22 cellular contexts compared by ENCODE assay signal in the genomic region with DNA sequence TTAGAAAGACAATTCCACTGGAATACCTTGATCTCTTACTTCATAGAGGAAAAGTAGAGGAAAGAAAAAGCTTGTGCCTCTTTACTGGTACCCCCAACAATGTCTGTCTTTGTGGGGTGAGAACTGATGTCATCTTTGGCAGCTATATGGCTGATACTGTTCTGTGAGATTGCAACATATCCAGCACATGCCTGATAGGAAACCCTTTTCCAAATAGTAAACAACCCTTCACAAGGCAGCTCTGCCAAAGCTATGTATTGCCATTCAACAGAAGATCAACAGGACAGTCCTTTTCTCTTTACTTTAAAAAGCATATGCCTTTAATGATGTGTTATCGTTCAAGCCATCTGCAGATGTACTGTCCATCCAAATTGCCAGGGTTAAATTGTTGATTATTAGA.
"Had no signal": no experiment of that assay in that cellular context is flagged by ENCODE, and none has a peak within 500 bp of the region (broad histone marks: within the 10 kb centered on the region; RNA-seq: fewer than 3 reads in every experiment).

No MANE protein-coding gene starts in this region.

- H3K4me3 Mint-ChIP-seq: activated CD4-positive, alpha-beta memory T cell treated with anti-CD3 and anti-CD28 coated beads for 36 hours; activated CD8-positive, alpha-beta memory T cell treated with anti-CD3 and anti-CD28 coated beads, Interleukin-2, amount 10 ng/mL, durations not matched to agents 7 days and 5 days; activated naive CD8-positive, alpha-beta T cell treated with anti-CD3 and anti-CD28 coated beads for 36 hours; central memory CD8-positive, alpha-beta T cell; dendritic cell treated with granulocyte-macrophage colony-stimulating factor and Interleukin-4, amounts not matched to agents 40 ng/mL and 50 ng/mL, for 4 days; effector memory CD8-positive, alpha-beta T cell; naive B cell; neural crest cell; stimulated activated naive CD8-positive, alpha-beta T cell treated with anti-CD3 and anti-CD28 coated beads, Interleukin-15, amount 100 ng/mL, for 72 hours; T-helper 2 cell treated with Interferon-gamma antibody and Interleukin-4, amounts not matched to agents 5 μg/mL and 100 μg/mL, for 36 hours had no signal

- H3K4me1 ChIP-seq: esophagus squamous epithelium, left lung, upper lobe of right lung had no signal

- ATAC-seq: activated CD8-positive, alpha-beta memory T cell treated with anti-CD3 and anti-CD28 coated beads, Interleukin-2, amount 10 ng/mL, durations not matched to agents 7 days and 5 days; effector memory CD8-positive, alpha-beta T cell; left lung; right cardiac atrium; stimulated activated naive CD8-positive, alpha-beta T cell treated with anti-CD3 and anti-CD28 coated beads, Interleukin-15, amount 100 ng/mL, for 72 hours; upper lobe of right lung had no signal

- H3K36me3 ChIP-seq: brain microvascular endothelial cell, esophagus squamous epithelium, left lung, thoracic aorta, upper lobe of right lung had no signal

- H3K4me1 Mint-ChIP-seq: activated CD8-positive, alpha-beta memory T cell treated with anti-CD3 and anti-CD28 coated beads, Interleukin-2, amount 10 ng/mL, durations not matched to agents 7 days and 5 days; activated naive CD8-positive, alpha-beta T cell treated with anti-CD3 and anti-CD28 coated beads for 36 hours; central memory CD8-positive, alpha-beta T cell; naive B cell; stimulated activated naive CD8-positive, alpha-beta T cell treated with anti-CD3 and anti-CD28 coated beads, Interleukin-15, amount 100 ng/mL, for 72 hours had no signal

- H3K27me3 ChIP-seq: brain microvascular endothelial cell, esophagus squamous epithelium, left lung, upper lobe of right lung had no signal

- H3K9me3 Mint-ChIP-seq: central memory CD8-positive, alpha-beta T cell; dendritic cell treated with granulocyte-macrophage colony-stimulating factor and Interleukin-4, amounts not matched to agents 40 ng/mL and 50 ng/mL, for 4 days; neural crest cell; stimulated activated naive CD8-positive, alpha-beta T cell treated with anti-CD3 and anti-CD28 coated beads, Interleukin-15, amount 100 ng/mL, for 72 hours had no signal

- H3K27me3 Mint-ChIP-seq: activated CD4-positive, alpha-beta memory T cell treated with anti-CD3 and anti-CD28 coated beads for 36 hours; activated CD8-positive, alpha-beta memory T cell treated with anti-CD3 and anti-CD28 coated beads, Interleukin-2, amount 10 ng/mL, durations not matched to agents 7 days and 5 days; activated naive CD8-positive, alpha-beta T cell treated with anti-CD3 and anti-CD28 coated beads for 36 hours; central memory CD8-positive, alpha-beta T cell; dendritic cell treated with granulocyte-macrophage colony-stimulating factor and Interleukin-4, amounts not matched to agents 40 ng/mL and 50 ng/mL, for 4 days; effector memory CD8-positive, alpha-beta T cell; naive B cell; progenitor cell of endocrine pancreas; stimulated activated naive CD8-positive, alpha-beta T cell treated with anti-CD3 and anti-CD28 coated beads, Interleukin-15, amount 100 ng/mL, for 72 hours had no signal

- H3K4me3 ChIP-seq: esophagus squamous epithelium, left lung, thoracic aorta, upper lobe of right lung had no signal

- H3K27ac Mint-ChIP-seq: activated CD4-positive, alpha-beta memory T cell treated with anti-CD3 and anti-CD28 coated beads for 36 hours; activated CD8-positive, alpha-beta memory T cell treated with anti-CD3 and anti-CD28 coated beads, Interleukin-2, amount 10 ng/mL, durations not matched to agents 7 days and 5 days; activated naive CD8-positive, alpha-beta T cell treated with anti-CD3 and anti-CD28 coated beads for 36 hours; dendritic cell treated with granulocyte-macrophage colony-stimulating factor and Interleukin-4, amounts not matched to agents 40 ng/mL and 50 ng/mL, for 4 days; effector memory CD8-positive, alpha-beta T cell; naive B cell; progenitor cell of endocrine pancreas; stimulated activated naive CD8-positive, alpha-beta T cell treated with anti-CD3 and anti-CD28 coated beads, Interleukin-15, amount 100 ng/mL, for 72 hours; T-helper 2 cell treated with Interferon-gamma antibody and Interleukin-4, amounts not matched to agents 5 μg/mL and 100 μg/mL, for 36 hours had no signal

- H3K27ac ChIP-seq: brain microvascular endothelial cell, esophagus squamous epithelium, left lung, thoracic aorta, upper lobe of right lung had no signal

- H3K36me3 Mint-ChIP-seq: activated CD4-positive, alpha-beta memory T cell treated with anti-CD3 and anti-CD28 coated beads for 36 hours; activated CD8-positive, alpha-beta memory T cell treated with anti-CD3 and anti-CD28 coated beads, Interleukin-2, amount 10 ng/mL, durations not matched to agents 7 days and 5 days; activated naive CD8-positive, alpha-beta T cell treated with anti-CD3 and anti-CD28 coated beads for 36 hours; naive B cell had no signal

- H3K9me3 ChIP-seq: esophagus squamous epithelium, left lung, thoracic aorta, upper lobe of right lung had no signal

- DNase-seq: activated CD4-positive, alpha-beta memory T cell treated with anti-CD3 and anti-CD28 coated beads for 36 hours; activated CD4-positive, alpha-beta T cell treated with anti-CD3 and anti-CD28 coated beads for 4 hours; activated CD8-positive, alpha-beta memory T cell treated with anti-CD3 and anti-CD28 coated beads, Interleukin-2, amount 10 ng/mL, durations not matched to agents 7 days and 5 days; activated naive CD8-positive, alpha-beta T cell treated with anti-CD3 and anti-CD28 coated beads for 36 hours; brain microvascular endothelial cell; effector memory CD8-positive, alpha-beta T cell; esophagus squamous epithelium; glutamatergic neuron; left lung; mammary epithelial cell; naive B cell; right cardiac atrium; small intestine; stimulated activated CD4-positive, alpha-beta T cell treated with anti-CD3 and anti-CD28 coated beads, Interleukin-4, amount 100 ng/mL, for 1 hour; stimulated activated naive CD8-positive, alpha-beta T cell treated with anti-CD3 and anti-CD28 coated beads, Interleukin-15, amount 100 ng/mL, for 72 hours; upper lobe of right lung had no signal
